In the genomic region with DNA sequence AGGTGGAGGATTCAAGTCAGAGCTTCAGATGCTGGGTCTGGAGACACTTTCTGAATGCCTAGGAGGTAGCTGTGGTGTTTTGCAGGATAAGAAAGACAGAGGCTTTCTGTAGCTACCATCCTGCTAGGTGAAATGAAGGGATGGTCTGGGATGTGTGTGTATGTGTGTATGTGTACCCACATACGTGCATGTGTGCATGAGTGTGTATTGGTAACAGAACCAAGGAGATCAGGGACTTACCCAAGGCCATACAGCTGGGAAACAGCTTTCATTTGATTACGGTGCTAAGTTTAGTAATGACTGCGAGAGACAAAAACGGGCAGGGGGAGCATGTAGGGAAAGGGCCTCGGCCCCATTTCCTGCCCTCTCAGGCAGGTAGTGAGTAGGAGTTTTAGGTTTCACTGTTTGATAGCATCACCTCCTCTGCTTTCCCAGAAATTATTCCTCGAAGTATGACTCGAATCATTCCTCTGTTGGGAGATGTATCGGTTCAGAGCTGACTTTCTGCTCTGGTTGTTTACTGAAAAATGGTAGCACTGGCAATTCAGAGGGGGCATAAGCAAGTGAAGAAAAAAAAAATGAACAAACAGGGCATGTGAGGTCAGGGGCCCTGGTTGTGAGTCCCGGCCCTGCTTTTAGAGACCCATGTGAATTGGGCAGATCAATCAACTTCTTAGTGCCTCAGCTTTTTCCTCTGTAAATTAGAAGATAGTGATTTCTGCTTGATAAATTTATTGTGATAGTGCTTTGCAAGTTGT, we compare ENCODE assay signal across 10 cellular contexts.
A peak's percentile ranks its signal among the peaks of the same experiment; 100 is the strongest.
DNase-seq lines count a peak whose midpoint lies in the region; ATAC-seq and TF ChIP-seq lines count a peak whose summit lies in the region.
"Had no signal": no experiment of that assay in that cellular context is flagged by ENCODE, and none has a peak within 500 bp of the region (broad histone marks: within the 10 kb centered on the region; RNA-seq: fewer than 3 reads in every experiment).

No MANE protein-coding gene starts in this region.

- ATAC-seq in SK-N-SH treated with all-trans-retinoic acid at 6 μM for 48 hours (no peak), HG02970 (IDR thresholded peaks at IDR 0.05; ENCODE audit: low FRiP score, unreplicated experiment) (no peak)

- H3K27me3 ChIP-seq in mammary epithelial cell (ENCODE audit: insufficient read depth, low read length) (no peaks in the 10 kb centered on the region), smooth muscle cell (ENCODE audit: low read depth) (no peaks in the 10 kb centered on the region), Caco-2 (replicated peaks; ENCODE audit: control insufficient read depth, insufficient read depth, low read length) (no peaks in the 10 kb centered on the region)

- DNase-seq in mammary epithelial cell (peak; percentile 50), smooth muscle cell (lab: John Stamatoyannopoulos, UW; ENCODE audit: unreplicated experiment) (no peak), GM20000 (ENCODE audit: low spot score) (no peak), NK-92 (lab: John Stamatoyannopoulos, UW; ENCODE audit: unreplicated experiment) (no peak), Caco-2 (no peak)
- DNase-seq: KG1, kidney had no signal

- TF ChIP-seq CTCF in C4-2B (conservative IDR thresholded peaks at IDR 0.05) (no peak), mammary epithelial cell (conservative IDR thresholded peaks at IDR 0.05 in 1 of 2, IDR thresholded peaks at IDR 0.05 in 1 of 2; ENCODE audit: extremely low read depth in 1 of 2, insufficient read depth in 1 of 2, low read depth in 1 of 2, low read length in 2 of 2) (no peak), smooth muscle cell (IDR thresholded peaks at IDR 0.05; ENCODE audit: borderline replicate concordance, insufficient read depth, poor library complexity, severe bottlenecking) (no peak), GM20000 (IDR thresholded peaks at IDR 0.05; ENCODE audit: extremely low read depth, missing control alignments) (no peak), Caco-2 (IDR thresholded peaks at IDR 0.05; ENCODE audit: insufficient read depth in 1 of 2, low read depth in 1 of 2, low read length in 1 of 2, severe bottlenecking in 1 of 2, unreplicated experiment in 1 of 2) (no peak)

- no TSS peak for BruUV-seq in mammary epithelial cell (replicated peaks; lab: Mats Ljungman, UMichigan)
- no TSS peak for BruUV-seq in Caco-2 (replicated peaks; lab: Mats Ljungman, UMichigan)

- no peaks in the 10 kb centered on the region for H3K27me3 Mint-ChIP-seq in Caco-2 (ENCODE audit: insufficient read depth, unreplicated experiment)

- H3K9ac ChIP-seq in mammary epithelial cell (ENCODE audit: insufficient read depth, low read length), result no peak overlapping the region
- peak overlapping the region; percentile 72 for H3K9ac ChIP-seq in smooth muscle cell (ENCODE audit: low read depth)

- H3K4me1 ChIP-seq in mammary epithelial cell (ENCODE audit: insufficient read depth, low read length) (peaks cover 33% of the 10 kb centered on the region), smooth muscle cell (ENCODE audit: low read depth) (peaks cover 22% of the 10 kb centered on the region), Caco-2 (peaks cover 43% of the 10 kb centered on the region)

- H3K4me3 ChIP-seq in mammary epithelial cell (replicated peaks in 1 of 3; ENCODE audit: insufficient read depth in 1 of 3, low read depth in 2 of 3, low read length in 3 of 3) (no peak overlapping the region), smooth muscle cell (no peak overlapping the region), Caco-2 (ENCODE audit: low read depth, low read length) (no peak overlapping the region)

- dilution Hi-C loops in mammary epithelial cell (cut with HindIII; ENCODE audit: low sequenced_read_pairs), result no loop called here

- peak overlapping the region; percentile 69 for H3K27ac ChIP-seq in C4-2B
- H3K27ac ChIP-seq in mammary epithelial cell (ENCODE audit: insufficient read depth, low read depth, low read length), result peak overlapping the region; percentile 92
- H3K27ac ChIP-seq in smooth muscle cell (ENCODE audit: low read depth), result peak overlapping the region; percentile 94

- peaks cover 9% of the 10 kb centered on the region for H3F3A ChIP-seq in smooth muscle cell (ENCODE audit: low read depth)

- peaks cover 45% of the 10 kb centered on the region for H3K4me1 Mint-ChIP-seq in Caco-2 (ENCODE audit: low read depth, unreplicated experiment)

- no peaks in the 10 kb centered on the region for H3K9me3 ChIP-seq in mammary epithelial cell (replicated peaks; ENCODE audit: insufficient read depth, low read length)
- no peaks in the 10 kb centered on the region for H3K9me3 ChIP-seq in smooth muscle cell (replicated peaks; ENCODE audit: low read depth)
- no peaks in the 10 kb centered on the region for H3K9me3 ChIP-seq in Caco-2

- no peak overlapping the region for H3K4me2 ChIP-seq in mammary epithelial cell (ENCODE audit: insufficient read depth, low read depth, low read length)
- H3K4me2 ChIP-seq in smooth muscle cell, result peak overlapping the region; percentile 30

- H3K4me3 Mint-ChIP-seq in Caco-2 (ENCODE audit: unreplicated experiment), result no peak overlapping the region

- H3K27ac Mint-ChIP-seq in Caco-2 (ENCODE audit: unreplicated experiment), result no peak overlapping the region

- no peaks in the 10 kb centered on the region for H3K36me3 ChIP-seq in mammary epithelial cell (ENCODE audit: insufficient read depth, low read length)
- no peaks in the 10 kb centered on the region for H3K36me3 ChIP-seq in smooth muscle cell (ENCODE audit: low read depth)
- H3K36me3 ChIP-seq in Caco-2 (ENCODE audit: control insufficient read depth, insufficient read depth, low read length), result no peaks in the 10 kb centered on the region

- H3K9me3 Mint-ChIP-seq in Caco-2 (ENCODE audit: unreplicated experiment), result no peaks in the 10 kb centered on the region

- intact Hi-C loops in mammary epithelial cell (cut with micrococcal nuclease), result no loop called here
- intact Hi-C loops in Caco-2 (cut with micrococcal nuclease; ENCODE audit: unreplicated experiment), result loop anchor here (5.0 to 10.0 kb wide), 3 partner anchors 72 to 542 kb away; a partner anchor contains a TSS

- POLR2A ChIA-PET in Caco-2 (lab: Charles Lee), result no interaction called here

- H3K36me3 Mint-ChIP-seq in Caco-2 (ENCODE audit: insufficient read depth, unreplicated experiment), result peaks cover 19% of the 10 kb centered on the region

- WGBS in mammary epithelial cell (ENCODE audit: low coverage, missing lambda C conversion rate), result 64% methylated on average over 9 of the region's 9 CpGs
- 71% methylated on average over 9 of the region's 9 CpGs for WGBS in smooth muscle cell (ENCODE audit: low lambda C conversion rate)

- CTCF ChIA-PET in mammary epithelial cell (lab: Charles Lee; ENCODE audit: low non-redundant PET), result no interaction called here
- CTCF ChIA-PET in Caco-2 (lab: Charles Lee), result interaction anchor here (0.5 kb wide), 1 partner anchor 100 kb away, joined by 3 read pairs; no protein-coding TSS in a partner anchor

- H4K20me1 ChIP-seq in mammary epithelial cell (ENCODE audit: insufficient read depth, low read length), result no peaks in the 10 kb centered on the region
- H4K20me1 ChIP-seq in smooth muscle cell (ENCODE audit: low read depth), result peaks cover 46% of the 10 kb centered on the region

- H3K79me2 ChIP-seq in mammary epithelial cell (ENCODE audit: insufficient read depth, low read length) (peaks cover 36% of the 10 kb centered on the region), smooth muscle cell (ENCODE audit: low read depth) (peaks cover 65% of the 10 kb centered on the region)

- in situ Hi-C loops in mammary epithelial cell (cut with MboI; ENCODE audit: low sequenced_read_pairs in 2 of 2), result no loop called here

- H2AFZ ChIP-seq in mammary epithelial cell (ENCODE audit: low read depth, low read length) (no peak overlapping the region), smooth muscle cell (ENCODE audit: low read depth) (no peak overlapping the region)

TF ChIP-seq in SK-N-SH treated with all-trans-retinoic acid at 6 μM for 48 hours, 23 proteins besides CTCF, POLR2A, EP300 and RAD21:
- peak; percentile 72; the same call in 1 of the 2 replicates for TF ChIP-seq ZFP3 (CRISPR knock-in tag; IDR thresholded peaks at IDR 0.05)
- TF ChIP-seq, protein P1, sequence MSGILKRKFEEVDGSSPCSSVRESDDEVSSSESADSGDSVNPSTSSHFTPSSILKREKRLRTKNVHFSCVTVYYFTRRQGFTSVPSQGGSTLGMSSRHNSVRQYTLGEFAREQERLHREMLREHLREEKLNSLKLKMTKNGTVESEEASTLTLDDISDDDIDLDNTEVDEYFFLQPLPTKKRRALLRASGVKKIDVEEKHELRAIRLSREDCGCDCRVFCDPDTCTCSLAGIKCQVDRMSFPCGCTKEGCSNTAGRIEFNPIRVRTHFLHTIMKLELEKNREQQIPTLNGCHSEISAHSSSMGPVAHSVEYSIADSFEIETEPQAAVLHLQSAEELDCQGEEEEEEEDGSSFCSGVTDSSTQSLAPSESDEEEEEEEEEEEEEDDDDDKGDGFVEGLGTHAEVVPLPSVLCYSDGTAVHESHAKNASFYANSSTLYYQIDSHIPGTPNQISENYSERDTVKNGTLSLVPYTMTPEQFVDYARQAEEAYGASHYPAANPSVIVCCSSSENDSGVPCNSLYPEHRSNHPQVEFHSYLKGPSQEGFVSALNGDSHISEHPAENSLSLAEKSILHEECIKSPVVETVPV (CRISPR knock-in tag; IDR thresholded peaks at IDR 0.05), result no peak
